ENCODE assay signal across 10 cellular contexts in the genomic region with DNA sequence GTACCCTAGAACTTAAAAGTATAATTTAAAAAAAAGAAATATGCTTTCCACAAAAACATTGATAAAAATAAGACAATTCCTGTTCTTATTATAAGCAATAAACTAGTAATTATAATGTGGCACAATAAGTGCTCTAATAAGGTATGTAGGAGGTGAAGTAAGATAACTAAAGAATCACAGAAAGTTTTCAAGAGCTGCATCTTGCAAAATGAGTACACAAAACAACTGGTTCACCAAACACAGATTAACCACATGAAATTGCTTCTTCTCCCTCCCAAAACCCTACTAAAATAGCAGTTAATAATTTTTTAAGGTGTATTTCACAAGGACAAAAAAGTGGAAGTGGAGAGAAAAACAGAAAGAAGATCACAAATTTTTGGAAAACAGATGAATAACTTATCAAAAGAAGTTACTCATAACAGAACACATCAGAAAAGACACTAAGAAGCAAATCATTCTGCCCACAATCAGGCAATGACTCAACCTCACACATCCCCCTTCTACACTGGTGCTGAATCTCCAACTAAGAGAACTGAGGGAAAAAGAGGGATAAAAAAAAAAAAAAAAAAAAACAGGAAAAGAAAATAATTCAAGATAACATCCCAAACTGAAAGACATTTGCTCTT.
DNase-seq lines count a peak whose midpoint lies in the region; ATAC-seq and TF ChIP-seq lines count a peak whose summit lies in the region.
"Had no signal": no experiment of that assay in that cellular context is flagged by ENCODE, and none has a peak within 500 bp of the region (broad histone marks: within the 10 kb centered on the region; RNA-seq: fewer than 3 reads in every experiment).

No MANE protein-coding gene starts in this region.

- intact Hi-C loops in psoas muscle (cut with DNase I) = no loop called here

- no peaks in the 10 kb centered on the region for H3K9me3 ChIP-seq in psoas muscle
- H3K9me3 ChIP-seq: heart left ventricle had no signal

- peak; percentile 12 for DNase-seq in Daoy (ENCODE audit: low read depth)
- DNase-seq in fibroblast of pulmonary artery (ENCODE audit: low read depth) = peak; percentile 48
- no peak for DNase-seq in NCI-H2227 treated with DMSO at 0.1 percent for 48 hours (lab: John Stamatoyannopoulos, UW)
- no peak for DNase-seq in NCI-H774 (lab: John Stamatoyannopoulos, UW)
- no peak for DNase-seq in NCI-H510A treated with DMSO at 0.1 percent for 48 hours (lab: John Stamatoyannopoulos, UW)
- DNase-seq in psoas muscle = no peak
- DNase-seq: activated T-cell treated with anti-CD3 and anti-CD28 coated beads, Interleukin-2, amount 50 U/mL, for 48 hours; heart left ventricle had no signal

- TF ChIP-seq CTCF in fibroblast of pulmonary artery (IDR thresholded peaks at IDR 0.05; ENCODE audit: low read length, missing control alignments) (no peak), psoas muscle (IDR thresholded peaks at IDR 0.05) (no peak)

- ATAC-seq in GM21360 (IDR thresholded peaks at IDR 0.05; ENCODE audit: unreplicated experiment) = peak; percentile 79
- peak; percentile 77 for ATAC-seq in HG03469 (IDR thresholded peaks at IDR 0.05; ENCODE audit: unreplicated experiment)
- ATAC-seq in psoas muscle = no peak

- H3K36me3 ChIP-seq in psoas muscle (ENCODE audit: insufficient read depth in 1 of 2, low read depth in 1 of 2) = no peaks in the 10 kb centered on the region
- H3K36me3 ChIP-seq: heart left ventricle had no signal

- H3K4me3 ChIP-seq in fibroblast of pulmonary artery (replicated peaks; ENCODE audit: low read depth, low read length) (no peak overlapping the region), psoas muscle (no peak overlapping the region)
- H3K4me3 ChIP-seq: heart left ventricle had no signal

- no peak overlapping the region for H3K27ac ChIP-seq in psoas muscle
- H3K27ac ChIP-seq: heart left ventricle had no signal

- H3K27me3 ChIP-seq in psoas muscle (ENCODE audit: insufficient read depth in 3 of 3, low read length in 2 of 3) = no peaks in the 10 kb centered on the region
- H3K27me3 ChIP-seq: heart left ventricle had no signal

- H3K4me1 ChIP-seq in psoas muscle = peaks cover 5% of the 10 kb centered on the region

Comparison
In these comparisons a context has a peak if more than half of its experiments do, and no peak if none do; other contexts are left out.
1. DNase-seq: peak in Daoy (single experiment) and fibroblast of pulmonary artery (single experiment); none in NCI-H2227 treated with DMSO at 0.1 percent for 48 hours (single experiment), NCI-H774 (single experiment), NCI-H510A treated with DMSO at 0.1 percent for 48 hours (single experiment) and psoas muscle (0 of 2).
2. ATAC-seq: peak in GM21360 (single experiment) and HG03469 (single experiment); none in psoas muscle (0 of 4).